Comparison of ENCODE assay signal across 1 cellular context in genomic region chr11:94184362-94184761, GRCh38.
TF ChIP-seq lines count a peak whose summit lies in the region.

No MANE protein-coding gene starts in this region.

TF ChIP-seq in GM23338, 12 proteins besides CTCF, POLR2A, EP300 and RAD21 (continued from another document):
- TF ChIP-seq, protein P1, sequence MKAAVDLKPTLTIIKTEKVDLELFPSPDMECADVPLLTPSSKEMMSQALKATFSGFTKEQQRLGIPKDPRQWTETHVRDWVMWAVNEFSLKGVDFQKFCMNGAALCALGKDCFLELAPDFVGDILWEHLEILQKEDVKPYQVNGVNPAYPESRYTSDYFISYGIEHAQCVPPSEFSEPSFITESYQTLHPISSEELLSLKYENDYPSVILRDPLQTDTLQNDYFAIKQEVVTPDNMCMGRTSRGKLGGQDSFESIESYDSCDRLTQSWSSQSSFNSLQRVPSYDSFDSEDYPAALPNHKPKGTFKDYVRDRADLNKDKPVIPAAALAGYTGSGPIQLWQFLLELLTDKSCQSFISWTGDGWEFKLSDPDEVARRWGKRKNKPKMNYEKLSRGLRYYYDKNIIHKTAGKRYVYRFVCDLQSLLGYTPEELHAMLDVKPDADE (IDR thresholded peaks at IDR 0.05) = no peak
- TF ChIP-seq EZH2phosphoT487 (IDR thresholded peaks at IDR 0.05; ENCODE audit: unreplicated experiment) (no peak), ZNF331 (CRISPR knock-in tag; IDR thresholded peaks at IDR 0.05; ENCODE audit: low read depth) (no peak), ZNF462 (CRISPR knock-in tag; IDR thresholded peaks at IDR 0.05) (no peak), EZH2 (IDR thresholded peaks at IDR 0.05; ENCODE audit: low read depth, unreplicated experiment) (no peak), STAT1 (IDR thresholded peaks at IDR 0.05; ENCODE audit: unreplicated experiment) (no peak), NANOG (IDR thresholded peaks at IDR 0.05; ENCODE audit: borderline replicate concordance) (no peak), POLR2AphosphoS5 (IDR thresholded peaks at IDR 0.05; ENCODE audit: low read depth) (no peak), CREB1 (CRISPR knock-in tag; IDR thresholded peaks at IDR 0.05; ENCODE audit: low read depth) (no peak), JUNB (IDR thresholded peaks at IDR 0.05; ENCODE audit: unreplicated experiment) (no peak)
- TF ChIP-seq, protein P2, sequence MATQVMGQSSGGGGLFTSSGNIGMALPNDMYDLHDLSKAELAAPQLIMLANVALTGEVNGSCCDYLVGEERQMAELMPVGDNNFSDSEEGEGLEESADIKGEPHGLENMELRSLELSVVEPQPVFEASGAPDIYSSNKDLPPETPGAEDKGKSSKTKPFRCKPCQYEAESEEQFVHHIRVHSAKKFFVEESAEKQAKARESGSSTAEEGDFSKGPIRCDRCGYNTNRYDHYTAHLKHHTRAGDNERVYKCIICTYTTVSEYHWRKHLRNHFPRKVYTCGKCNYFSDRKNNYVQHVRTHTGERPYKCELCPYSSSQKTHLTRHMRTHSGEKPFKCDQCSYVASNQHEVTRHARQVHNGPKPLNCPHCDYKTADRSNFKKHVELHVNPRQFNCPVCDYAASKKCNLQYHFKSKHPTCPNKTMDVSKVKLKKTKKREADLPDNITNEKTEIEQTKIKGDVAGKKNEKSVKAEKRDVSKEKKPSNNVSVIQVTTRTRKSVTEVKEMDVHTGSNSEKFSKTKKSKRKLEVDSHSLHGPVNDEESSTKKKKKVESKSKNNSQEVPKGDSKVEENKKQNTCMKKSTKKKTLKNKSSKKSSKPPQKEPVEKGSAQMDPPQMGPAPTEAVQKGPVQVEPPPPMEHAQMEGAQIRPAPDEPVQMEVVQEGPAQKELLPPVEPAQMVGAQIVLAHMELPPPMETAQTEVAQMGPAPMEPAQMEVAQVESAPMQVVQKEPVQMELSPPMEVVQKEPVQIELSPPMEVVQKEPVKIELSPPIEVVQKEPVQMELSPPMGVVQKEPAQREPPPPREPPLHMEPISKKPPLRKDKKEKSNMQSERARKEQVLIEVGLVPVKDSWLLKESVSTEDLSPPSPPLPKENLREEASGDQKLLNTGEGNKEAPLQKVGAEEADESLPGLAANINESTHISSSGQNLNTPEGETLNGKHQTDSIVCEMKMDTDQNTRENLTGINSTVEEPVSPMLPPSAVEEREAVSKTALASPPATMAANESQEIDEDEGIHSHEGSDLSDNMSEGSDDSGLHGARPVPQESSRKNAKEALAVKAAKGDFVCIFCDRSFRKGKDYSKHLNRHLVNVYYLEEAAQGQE (IDR thresholded peaks at IDR 0.05; ENCODE audit: unreplicated experiment) = no peak
